Comparison of ENCODE assay signal across 21 cellular contexts in genomic region chr1:55654750-55655149, GRCh38.
"Had no signal": no experiment of that assay in that cellular context is flagged by ENCODE, and none has a peak within 500 bp of the region (broad histone marks: within the 10 kb centered on the region; RNA-seq: fewer than 3 reads in every experiment).

No MANE protein-coding gene starts in this region.

- DNase-seq: activated CD4-positive, alpha-beta T cell treated with anti-CD3 and anti-CD28 coated beads for 1 hour; activated CD4-positive, alpha-beta T cell treated with anti-CD3 and anti-CD28 coated beads, Interleukin-2, amount 50 U/mL, for 4 hours; activated CD8-positive, alpha-beta memory T cell treated with anti-CD3 and anti-CD28 coated beads for 24 hours; activated CD8-positive, alpha-beta memory T cell treated with anti-CD3 and anti-CD28 coated beads, Interleukin-2, amount 50 U/mL, for 4 hours; activated naive CD4-positive, alpha-beta T cell; activated T-cell treated with anti-CD3 and anti-CD28 coated beads, Interleukin-2, amount 50 U/mL, for 24 hours; adrenal gland; colonic mucosa; esophagus squamous epithelium; kidney glomerular epithelial cell; left ventricle myocardium inferior; naive B cell; occipital lobe; posterior cingulate gyrus; stimulated activated CD4-positive, alpha-beta T cell treated with anti-CD3 and anti-CD28 coated beads, Interleukin-12 subunit alpha, Interleukin-12 subunit beta, amount 100 ng/mL, for 4 hours; stimulated activated CD4-positive, alpha-beta T cell treated with anti-CD3 and anti-CD28 coated beads, Interleukin-4, amount 100 ng/mL, for 4 hours; stimulated activated naive CD8-positive, alpha-beta T cell treated with anti-CD3 and anti-CD28 coated beads, Interleukin-15, Interleukin-2, amounts not matched to agents 100 U/mL and 50 U/mL, for 24 hours; T-helper 1 cell had no signal

- H3K36me3 ChIP-seq: adrenal gland, breast epithelium, colonic mucosa, esophagus squamous epithelium, left ventricle myocardium inferior, tibial nerve had no signal

- ATAC-seq: activated T-helper 17 cell treated with anti-CD3 and anti-CD28 coated beads, Interleukin-2, amount 50 U/mL, for 72 hours; stimulated activated naive CD8-positive, alpha-beta T cell treated with anti-CD3 and anti-CD28 coated beads, Interleukin-15, Interleukin-2, amounts not matched to agents 100 U/mL and 50 U/mL, for 24 hours had no signal

- H3K27ac ChIP-seq: adrenal gland, breast epithelium, colonic mucosa, esophagus squamous epithelium, left ventricle myocardium inferior had no signal

- H3K4me1 ChIP-seq: adrenal gland, breast epithelium, colonic mucosa, esophagus squamous epithelium, left ventricle myocardium inferior had no signal

- H3K27me3 ChIP-seq: adrenal gland, breast epithelium, colonic mucosa, esophagus squamous epithelium, tibial nerve had no signal

- H3K4me3 ChIP-seq: adrenal gland, breast epithelium, colonic mucosa, esophagus squamous epithelium, left ventricle myocardium inferior, tibial nerve had no signal

- H3K9me3 ChIP-seq: adrenal gland, breast epithelium, colonic mucosa, esophagus squamous epithelium, left ventricle myocardium inferior, tibial nerve had no signal
